Comparison of ENCODE assay signal across 1 cellular context in the genomic region with DNA sequence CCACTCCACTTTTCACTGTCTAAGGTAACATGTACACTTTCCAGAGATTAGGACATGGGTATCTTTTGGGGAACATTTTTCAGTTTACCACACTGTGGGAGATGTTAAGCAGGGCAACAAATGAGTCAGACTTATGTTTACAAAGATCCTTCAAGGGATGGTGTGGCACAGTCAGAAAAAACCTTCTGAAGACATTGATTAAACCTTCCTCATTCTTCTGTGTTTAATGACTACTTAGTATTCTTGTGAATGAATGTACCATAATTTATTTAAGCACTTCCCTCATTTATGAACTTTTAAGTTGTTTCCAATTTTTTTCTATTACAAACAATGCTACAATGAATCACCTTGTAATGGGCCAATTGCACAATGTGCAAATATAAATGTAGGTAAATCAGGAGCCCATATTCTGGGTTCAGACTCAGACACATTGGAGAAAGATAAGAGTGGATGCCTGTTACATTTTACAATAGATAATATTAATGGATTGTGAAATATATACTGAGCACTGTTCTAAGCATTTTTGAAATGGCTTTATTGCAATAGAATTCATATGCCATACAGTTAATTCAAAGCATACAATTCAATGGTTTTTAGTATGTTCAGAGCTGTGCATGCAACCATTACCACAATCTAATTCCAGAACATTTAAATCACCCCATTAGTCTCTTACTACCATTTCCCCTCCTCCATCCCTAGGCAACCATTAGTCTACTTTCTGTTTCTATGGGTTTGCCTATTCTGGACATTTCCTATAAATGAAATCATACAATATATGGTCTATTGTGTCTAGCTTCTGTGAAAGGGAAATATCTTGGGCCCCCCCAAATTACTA.
A peak's percentile ranks its signal among the peaks of the same experiment; 100 is the strongest.
TF ChIP-seq lines count a peak whose summit lies in the region.

No MANE protein-coding gene starts in this region.

TF ChIP-seq in IMR-90, 13 proteins besides CTCF, POLR2A, EP300 and RAD21 (continued from another document):
- TF ChIP-seq MAZ (IDR thresholded peaks at IDR 0.05; ENCODE audit: borderline replicate concordance, low read depth, low read length): no peak
- TF ChIP-seq NFE2L2 (IDR thresholded peaks at IDR 0.05; ENCODE audit: low read depth, low read length): no peak
- TF ChIP-seq FOS (IDR thresholded peaks at IDR 0.05; ENCODE audit: low read depth, low read length): no peak
- TF ChIP-seq, protein P1, sequence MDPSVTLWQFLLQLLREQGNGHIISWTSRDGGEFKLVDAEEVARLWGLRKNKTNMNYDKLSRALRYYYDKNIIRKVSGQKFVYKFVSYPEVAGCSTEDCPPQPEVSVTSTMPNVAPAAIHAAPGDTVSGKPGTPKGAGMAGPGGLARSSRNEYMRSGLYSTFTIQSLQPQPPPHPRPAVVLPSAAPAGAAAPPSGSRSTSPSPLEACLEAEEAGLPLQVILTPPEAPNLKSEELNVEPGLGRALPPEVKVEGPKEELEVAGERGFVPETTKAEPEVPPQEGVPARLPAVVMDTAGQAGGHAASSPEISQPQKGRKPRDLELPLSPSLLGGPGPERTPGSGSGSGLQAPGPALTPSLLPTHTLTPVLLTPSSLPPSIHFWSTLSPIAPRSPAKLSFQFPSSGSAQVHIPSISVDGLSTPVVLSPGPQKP (IDR thresholded peaks at IDR 0.05; ENCODE audit: borderline replicate concordance, low read depth, low read length): no peak
- TF ChIP-seq CEBPB (IDR thresholded peaks at IDR 0.05; ENCODE audit: low read depth, low read length): peak; percentile 40; the same call in 1 of the 2 replicates
